In genomic region chr5:56169949-56170348, GRCh38 we compare ENCODE assay signal across 22 cellular contexts.
"Had no signal": no experiment of that assay in that cellular context is flagged by ENCODE, and none has a peak within 500 bp of the region (broad histone marks: within the 10 kb centered on the region; RNA-seq: fewer than 3 reads in every experiment).

No MANE protein-coding gene starts in this region.

- H3K9ac ChIP-seq: neural progenitor cell had no signal

- H3K27me3 ChIP-seq: gastrocnemius medialis, neural progenitor cell, upper lobe of left lung had no signal

- H3K4me2 ChIP-seq: neural progenitor cell had no signal

- H3K9me3 ChIP-seq: gastrocnemius medialis, upper lobe of left lung had no signal

- H3K4me3 ChIP-seq: gastrocnemius medialis, neural progenitor cell, upper lobe of left lung had no signal

- H3K36me3 ChIP-seq: gastrocnemius medialis, neural progenitor cell, upper lobe of left lung had no signal

- H2AFZ ChIP-seq: neural progenitor cell had no signal

- DNase-seq: activated CD4-positive, alpha-beta memory T cell treated with anti-CD3 and anti-CD28 coated beads for 36 hours; activated CD4-positive, alpha-beta T cell treated with anti-CD3 and anti-CD28 coated beads, Interleukin-2, amount 10 ng/mL, durations not matched to agents 24 days and 14 days; activated CD4-positive, CD25-positive, alpha-beta regulatory T cell treated with anti-CD3 and anti-CD28 coated beads, Interleukin-2, amount 50 U/mL, for 72 hours; activated CD8-positive, alpha-beta memory T cell treated with anti-CD3 and anti-CD28 coated beads, Interleukin-2, amount 50 U/mL, for 4 hours; activated effector memory CD4-positive, alpha-beta T cell treated with anti-CD3 and anti-CD28 coated beads, Interleukin-2, amount 50 U/mL, for 16 hours; activated naive CD4-positive, alpha-beta T cell treated with anti-CD3 and anti-CD28 coated beads for 36 hours; activated naive CD8-positive, alpha-beta T cell treated with anti-CD3 and anti-CD28 coated beads, Interleukin-2, amount 10 ng/mL, durations not matched to agents 7 days and 5 days; activated T-cell treated with anti-CD3 and anti-CD28 coated beads, Interleukin-2, amount 50 U/mL, for 1 hour; amniotic stem cell; effector memory CD4-positive, alpha-beta T cell; erythroblast; gastrocnemius medialis; glutamatergic neuron; left colon; naive thymus-derived CD8-positive, alpha-beta T cell; occipital lobe; posterior cingulate gyrus; stimulated activated CD4-positive, alpha-beta T cell treated with anti-CD3 and anti-CD28 coated beads, Interleukin-4, amount 100 ng/mL, for 1 hour; substantia nigra; T-helper 17 cell; upper lobe of left lung had no signal

- ATAC-seq: gastrocnemius medialis; left colon; naive thymus-derived CD8-positive, alpha-beta T cell; T-helper 17 cell had no signal

- H3K27ac ChIP-seq: gastrocnemius medialis, neural progenitor cell, upper lobe of left lung had no signal
